ENCODE assay signal across 1 cellular context in the genomic region with DNA sequence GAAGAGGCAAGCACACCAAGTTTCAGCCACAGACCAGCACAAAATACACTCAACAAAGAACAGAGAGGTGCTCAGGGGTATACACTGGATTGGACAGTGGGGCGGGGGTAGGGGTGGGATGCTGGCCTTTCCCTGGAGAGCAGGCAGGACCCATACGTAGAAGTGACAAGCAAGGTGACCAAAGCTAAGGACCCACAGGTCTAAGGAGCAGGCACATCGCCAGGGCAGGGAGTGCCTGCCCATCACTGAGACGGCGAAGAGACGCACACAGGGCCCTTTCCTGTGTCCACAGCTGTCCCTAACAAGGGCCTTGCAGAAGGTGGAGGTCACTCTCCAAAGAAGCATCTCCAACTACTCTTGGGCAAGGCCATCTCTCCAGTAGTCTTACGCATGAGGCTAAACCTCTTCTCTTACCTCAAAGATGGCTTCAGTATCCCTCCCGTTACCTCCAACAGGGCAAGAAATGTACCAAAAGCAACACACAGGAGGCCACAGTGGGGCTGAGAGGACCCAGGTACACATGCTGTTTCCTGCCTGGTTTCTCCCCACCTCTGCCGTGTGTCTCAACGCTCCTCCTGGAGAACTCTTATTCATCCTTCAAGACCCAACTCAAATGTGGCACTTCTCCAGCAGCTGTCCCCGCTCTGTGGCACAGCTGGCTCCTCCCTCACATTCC.
TF ChIP-seq lines count a peak whose summit lies in the region.

No MANE protein-coding gene starts in this region.

TF ChIP-seq in SK-N-SH, 30 proteins besides CTCF, POLR2A, EP300 and RAD21 (continued from another document):
- TF ChIP-seq TAF1 (IDR thresholded peaks at IDR 0.05; ENCODE audit: borderline replicate concordance, low read depth, low read length) = no peak
- TF ChIP-seq TEAD4 (IDR thresholded peaks at IDR 0.05; ENCODE audit: borderline replicate concordance, insufficient read depth) = no peak
- TF ChIP-seq RFX5 (IDR thresholded peaks at IDR 0.05; ENCODE audit: low read length) = no peak
